Comparison of ENCODE assay signal across 23 cellular contexts in the genomic region with DNA sequence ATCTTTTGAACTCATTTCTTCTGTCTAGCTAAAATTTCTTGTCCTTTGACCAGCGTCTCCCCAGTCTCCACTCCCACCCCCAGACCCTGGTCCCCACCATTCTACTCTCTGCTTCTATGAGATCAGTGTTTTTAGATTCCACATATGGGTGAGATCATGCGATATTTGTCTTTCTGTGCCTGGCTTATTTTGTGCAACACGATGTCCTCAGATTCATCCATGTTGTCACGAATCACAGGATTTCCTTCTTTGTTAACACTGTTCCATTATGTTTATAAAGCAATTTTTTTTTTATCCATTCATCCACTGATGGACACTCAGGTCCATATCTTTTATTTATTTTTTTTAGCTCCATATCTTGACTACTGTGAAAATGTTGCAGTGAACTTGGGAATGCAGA.
"Had no signal": no experiment of that assay in that cellular context is flagged by ENCODE, and none has a peak within 500 bp of the region (broad histone marks: within the 10 kb centered on the region; RNA-seq: fewer than 3 reads in every experiment).

No MANE protein-coding gene starts in this region.

- H3K9me3 ChIP-seq: psoas muscle, right lobe of liver, testis, tibial nerve, upper lobe of right lung, vagina had no signal

- H3K79me2 ChIP-seq: hepatocyte, parathyroid adenoma had no signal

- H2AFZ ChIP-seq: hepatocyte, parathyroid adenoma had no signal

- H3K27me3 Mint-ChIP-seq: stimulated activated naive CD8-positive, alpha-beta T cell treated with anti-CD3 and anti-CD28 coated beads, Interleukin-15, amount 100 ng/mL, for 72 hours had no signal

- H3K36me3 Mint-ChIP-seq: stimulated activated effector memory CD8-positive, alpha-beta T cell treated with anti-CD3 and anti-CD28 coated beads, Interleukin-12 subunit alpha, Interleukin-12 subunit beta, amount 100 ng/mL, for 72 hours had no signal

- H3K4me3 ChIP-seq: dorsolateral prefrontal cortex, hepatocyte, lung, psoas muscle, right lobe of liver, testis, tibial nerve, upper lobe of right lung, vagina had no signal

- H3K27ac ChIP-seq: dorsolateral prefrontal cortex, hepatocyte, parathyroid adenoma, psoas muscle, right lobe of liver, testis, tibial nerve, upper lobe of right lung, vagina had no signal

- H3K4me3 Mint-ChIP-seq: naive thymus-derived CD4-positive, alpha-beta T cell; nephron progenitor cell; stimulated activated effector memory CD8-positive, alpha-beta T cell treated with anti-CD3 and anti-CD28 coated beads, Interleukin-12 subunit alpha, Interleukin-12 subunit beta, amount 100 ng/mL, for 72 hours; stimulated activated naive CD8-positive, alpha-beta T cell treated with anti-CD3 and anti-CD28 coated beads, Interleukin-15, amount 100 ng/mL, for 72 hours had no signal

- ATAC-seq: left colon; left ventricle myocardium superior; naive thymus-derived CD4-positive, alpha-beta T cell; psoas muscle; right lobe of liver; stimulated activated effector memory CD8-positive, alpha-beta T cell treated with anti-CD3 and anti-CD28 coated beads, Interleukin-12 subunit alpha, Interleukin-12 subunit beta, amount 100 ng/mL, for 72 hours; stimulated activated naive CD8-positive, alpha-beta T cell treated with anti-CD3 and anti-CD28 coated beads, Interleukin-15, amount 100 ng/mL, for 72 hours; upper lobe of right lung had no signal

- H3K27ac Mint-ChIP-seq: naive thymus-derived CD4-positive, alpha-beta T cell; nephron progenitor cell; stimulated activated naive CD8-positive, alpha-beta T cell treated with anti-CD3 and anti-CD28 coated beads, Interleukin-15, amount 100 ng/mL, for 72 hours had no signal

- DNase-seq: dorsolateral prefrontal cortex; effector CD8-positive, alpha-beta T cell; foreskin melanocyte; kidney; left colon; left ventricle myocardium superior; mesendoderm; naive thymus-derived CD4-positive, alpha-beta T cell; nephron progenitor cell; psoas muscle; retina; right lobe of liver; stimulated activated CD4-positive, alpha-beta T cell treated with anti-CD3 and anti-CD28 coated beads, Interleukin-4, amount 100 ng/mL, for 1 hour; stimulated activated CD8-positive, alpha-beta memory T cell treated with anti-CD3 and anti-CD28 coated beads, Interleukin-4, amount 100 ng/mL, for 48 hours; stimulated activated naive CD8-positive, alpha-beta T cell treated with anti-CD3 and anti-CD28 coated beads, Interleukin-15, amount 100 ng/mL, for 72 hours; testis; upper lobe of right lung had no signal

- H3K27me3 ChIP-seq: dorsolateral prefrontal cortex, hepatocyte, right lobe of liver, testis, tibial nerve, upper lobe of right lung, vagina had no signal

- H3K9ac ChIP-seq: parathyroid adenoma had no signal

- H3K4me2 ChIP-seq: hepatocyte had no signal

- H3K9me3 Mint-ChIP-seq: stimulated activated effector memory CD8-positive, alpha-beta T cell treated with anti-CD3 and anti-CD28 coated beads, Interleukin-12 subunit alpha, Interleukin-12 subunit beta, amount 100 ng/mL, for 72 hours; stimulated activated naive CD8-positive, alpha-beta T cell treated with anti-CD3 and anti-CD28 coated beads, Interleukin-15, amount 100 ng/mL, for 72 hours had no signal

- H3K4me1 ChIP-seq: parathyroid adenoma, testis had no signal

- H3K36me3 ChIP-seq: right lobe of liver, tibial nerve, upper lobe of right lung, vagina had no signal
